In genomic region chr2:31238906-31239841, GRCh38 we compare ENCODE assay signal across 12 cellular contexts. TPM values are rescaled to one million over a fixed set of nuclear protein-coding genes. Genes with fewer than 3 reads are reported as not detected.
DNase-seq lines count a peak whose midpoint lies in the region; ATAC-seq and TF ChIP-seq lines count a peak whose summit lies in the region.
"Had no signal": no experiment of that assay in that cellular context is flagged by ENCODE, and none has a peak within 500 bp of the region (broad histone marks: within the 10 kb centered on the region; RNA-seq: fewer than 3 reads in every experiment).

No MANE protein-coding gene starts in this region.

- POLR2A ChIA-PET in CD4-positive, alpha-beta memory T cell (lab: Charles Lee; ENCODE audit: partially characterized antibody) = no interaction called here

- ATAC-seq in esophagus mucosa = peak; percentile 12
- peak; percentile 65 to 77 (median 68) for ATAC-seq in right lobe of liver
- no peak for ATAC-seq in stimulated activated effector memory CD8-positive, alpha-beta T cell treated with anti-CD3 and anti-CD28 coated beads, Interleukin-12 subunit alpha, Interleukin-12 subunit beta, amount 100 ng/mL, for 72 hours
- ATAC-seq in mucosa of descending colon = no peak
- ATAC-seq: activated CD8-positive, alpha-beta T cell treated with anti-CD3 and anti-CD28 coated beads for 36 hours; activated naive CD4-positive, alpha-beta T cell treated with anti-CD3 and anti-CD28 coated beads, Interleukin-2, amount 50 U/mL, for 72 hours had no signal

- no peaks in the 10 kb centered on the region for H3K27me3 Mint-ChIP-seq in IgD-negative memory B cell
- H3K27me3 Mint-ChIP-seq in CD4-positive, alpha-beta memory T cell = no peaks in the 10 kb centered on the region
- H3K27me3 Mint-ChIP-seq: activated CD8-positive, alpha-beta T cell treated with anti-CD3 and anti-CD28 coated beads for 36 hours had no signal

- peak overlapping the region in 1 of 3 donors; percentile 75 for H3K27ac ChIP-seq in right lobe of liver
- H3K27ac ChIP-seq in CD4-positive, alpha-beta memory T cell (ENCODE audit: low read depth, low read length) = no peak overlapping the region

- H3K4me3 ChIP-seq in right lobe of liver (no peak overlapping the region), mucosa of descending colon (no peak overlapping the region)
- H3K4me3 ChIP-seq in CD4-positive, alpha-beta memory T cell (ENCODE audit: low read length in 2 of 2) = no peak overlapping the region

- intact Hi-C loops in right lobe of liver (cut with DNase I) (no loop called here), mucosa of descending colon (cut with DNase I, micrococcal nuclease) (no loop called here)
- intact Hi-C loops in CD4-positive, alpha-beta memory T cell (cut with micrococcal nuclease) = no loop called here

- WGBS in right lobe of liver (ENCODE audit: insufficient coverage, low coverage, low lambda C conversion rate, missing lambda C conversion rate) = 31% methylated on average over 7 of the region's 21 CpGs

- peak overlapping the region in 3 of 4 donors; percentile 12 to 70 (median 50) for H3K4me3 Mint-ChIP-seq in IgD-negative memory B cell
- H3K4me3 Mint-ChIP-seq in stimulated activated effector memory CD8-positive, alpha-beta T cell treated with anti-CD3 and anti-CD28 coated beads, Interleukin-12 subunit alpha, Interleukin-12 subunit beta, amount 100 ng/mL, for 72 hours = no peak overlapping the region
- no peak overlapping the region for H3K4me3 Mint-ChIP-seq in CD4-positive, alpha-beta memory T cell
- H3K4me3 Mint-ChIP-seq: activated CD8-positive, alpha-beta T cell treated with anti-CD3 and anti-CD28 coated beads for 36 hours had no signal

- CTCF ChIA-PET in CD4-positive, alpha-beta memory T cell (lab: Charles Lee; ENCODE audit: partially characterized antibody) = no interaction called here

- H3K4me1 ChIP-seq in right lobe of liver (peaks cover 0 to 3% (median 0%) of the 10 kb centered on the region in 4 donors), mucosa of descending colon (ENCODE audit: low read depth) (peaks cover 2% of the 10 kb centered on the region)
- H3K4me1 ChIP-seq in CD4-positive, alpha-beta memory T cell (ENCODE audit: insufficient read depth, low read length) = peaks cover 14% of the 10 kb centered on the region

- no peaks in the 10 kb centered on the region for H3K27me3 ChIP-seq in right lobe of liver
- no peaks in the 10 kb centered on the region for H3K27me3 ChIP-seq in CD4-positive, alpha-beta memory T cell (ENCODE audit: insufficient read depth, low read length)

- H3K36me3 Mint-ChIP-seq in IgD-negative memory B cell = peaks cover 6% of the 10 kb centered on the region
- H3K36me3 Mint-ChIP-seq in stimulated activated effector memory CD8-positive, alpha-beta T cell treated with anti-CD3 and anti-CD28 coated beads, Interleukin-12 subunit alpha, Interleukin-12 subunit beta, amount 100 ng/mL, for 72 hours = no peaks in the 10 kb centered on the region
- peaks cover 0 to 3% of the 10 kb centered on the region in 2 donors for H3K36me3 Mint-ChIP-seq in CD4-positive, alpha-beta memory T cell
- H3K36me3 Mint-ChIP-seq: activated naive CD4-positive, alpha-beta T cell treated with anti-CD3 and anti-CD28 coated beads, Interleukin-2, amount 50 U/mL, for 72 hours had no signal

- no peak for TF ChIP-seq CTCF in right lobe of liver (IDR thresholded peaks at IDR 0.05)
- TF ChIP-seq CTCF in mucosa of descending colon (IDR thresholded peaks at IDR 0.05) = no peak

- peaks cover 48 to 54% (median 50%) of the 10 kb centered on the region in 3 donors for H3K4me1 Mint-ChIP-seq in IgD-negative memory B cell
- H3K4me1 Mint-ChIP-seq in stimulated activated effector memory CD8-positive, alpha-beta T cell treated with anti-CD3 and anti-CD28 coated beads, Interleukin-12 subunit alpha, Interleukin-12 subunit beta, amount 100 ng/mL, for 72 hours = peaks cover 11% of the 10 kb centered on the region
- H3K4me1 Mint-ChIP-seq in CD4-positive, alpha-beta memory T cell = peaks cover 9 to 24% (median 18%) of the 10 kb centered on the region in 4 donors

- H3K9me3 ChIP-seq in right lobe of liver = no peaks in the 10 kb centered on the region
- no peaks in the 10 kb centered on the region for H3K9me3 ChIP-seq in CD4-positive, alpha-beta memory T cell (ENCODE audit: control insufficient read depth in 1 of 2, low read length in 2 of 2)
- no peaks in the 10 kb centered on the region for H3K9me3 ChIP-seq in mucosa of descending colon

- peak overlapping the region in 2 of 3 donors; percentile 39 to 81 for H3K27ac Mint-ChIP-seq in IgD-negative memory B cell
- H3K27ac Mint-ChIP-seq in stimulated activated effector memory CD8-positive, alpha-beta T cell treated with anti-CD3 and anti-CD28 coated beads, Interleukin-12 subunit alpha, Interleukin-12 subunit beta, amount 100 ng/mL, for 72 hours = peak overlapping the region; percentile 34
- no peak overlapping the region for H3K27ac Mint-ChIP-seq in CD4-positive, alpha-beta memory T cell
- H3K27ac Mint-ChIP-seq: activated CD8-positive, alpha-beta T cell treated with anti-CD3 and anti-CD28 coated beads for 36 hours had no signal

- no peaks in the 10 kb centered on the region for H3K36me3 ChIP-seq in right lobe of liver
- H3K36me3 ChIP-seq in CD4-positive, alpha-beta memory T cell (ENCODE audit: insufficient read depth, low read length) = no peaks in the 10 kb centered on the region
- no peaks in the 10 kb centered on the region for H3K36me3 ChIP-seq in mucosa of descending colon (ENCODE audit: low read depth)

- DNase-seq in right lobe of liver (peak in 2 of 3 donors; percentile 26 to 54), mucosa of descending colon (no peak), NCI-H510A (lab: John Stamatoyannopoulos, UW) (no peak), NCI-H1436 treated with DMSO at 0.1 percent for 48 hours (lab: John Stamatoyannopoulos, UW) (no peak)
- no peak for DNase-seq in stimulated activated effector memory CD8-positive, alpha-beta T cell treated with anti-CD3 and anti-CD28 coated beads, Interleukin-12 subunit alpha, Interleukin-12 subunit beta, amount 100 ng/mL, for 72 hours (ENCODE audit: low spot score in 2 of 2)
- DNase-seq in CD4-positive, alpha-beta memory T cell = no peak
- DNase-seq: activated CD8-positive, alpha-beta T cell treated with anti-CD3 and anti-CD28 coated beads for 36 hours; AML-193; Kasumi-1 had no signal

- H3K9me3 Mint-ChIP-seq in IgD-negative memory B cell = no peaks in the 10 kb centered on the region
- no peaks in the 10 kb centered on the region for H3K9me3 Mint-ChIP-seq in stimulated activated effector memory CD8-positive, alpha-beta T cell treated with anti-CD3 and anti-CD28 coated beads, Interleukin-12 subunit alpha, Interleukin-12 subunit beta, amount 100 ng/mL, for 72 hours
- no peaks in the 10 kb centered on the region for H3K9me3 Mint-ChIP-seq in CD4-positive, alpha-beta memory T cell
- H3K9me3 Mint-ChIP-seq: activated CD8-positive, alpha-beta T cell treated with anti-CD3 and anti-CD28 coated beads for 36 hours; activated naive CD4-positive, alpha-beta T cell treated with anti-CD3 and anti-CD28 coated beads, Interleukin-2, amount 50 U/mL, for 72 hours had no signal

- no peak for TF ChIP-seq POLR2A in right lobe of liver (IDR thresholded peaks at IDR 0.05)

RNA-seq across cellular contexts. Expression of gene EHD3, which starts 5.2 kb away (rescaled TPM):
- polyA plus RNA-seq in IgD-negative memory B cell = 31.8 TPM
- 43.4 TPM for total RNA-seq in esophagus mucosa
- total RNA-seq in right lobe of liver = 10 to 100 TPM in 1 of 6 experiments, 1 to 10 TPM in 5; 4.0 to 10.6 (median 7.6) TPM
- 1 to 10 TPM; 4.0 to 4.4 TPM for total RNA-seq in CD4-positive, alpha-beta memory T cell
- polyA plus RNA-seq in CD4-positive, alpha-beta memory T cell = 1 to 10 TPM; 2.3 to 4.3 TPM
- total RNA-seq in mucosa of descending colon = 1 to 10 TPM in 2 of 3 donors, under 1 TPM in 1; 0.87 to 4.4 (median 1.9) TPM

RNA-seq across cellular contexts. Expression of gene CAPN14, which starts 21.9 kb away (rescaled TPM):
- 2.9 TPM for polyA plus RNA-seq in IgD-negative memory B cell
- total RNA-seq in esophagus mucosa (191 TPM), right lobe of liver (under 1 TPM in 1 of 6 experiments, not detected in 5; 0.12 TPM), mucosa of descending colon (under 1 TPM in 2 of 3 donors, not detected in 1; 0.09 to 0.14 TPM)
- under 1 TPM; 0.53 to 0.61 TPM for total RNA-seq in CD4-positive, alpha-beta memory T cell
- polyA plus RNA-seq in CD4-positive, alpha-beta memory T cell = under 1 TPM; 0.16 to 0.36 TPM

Comparison
In these comparisons a context has a peak if more than half of its experiments do, and no peak if none do; other contexts are left out.
1. H3K27ac Mint-ChIP-seq: peak in IgD-negative memory B cell (2 of 3) and stimulated activated effector memory CD8-positive, alpha-beta T cell treated with anti-CD3 and anti-CD28 coated beads, Interleukin-12 subunit alpha, Interleukin-12 subunit beta, amount 100 ng/mL, for 72 hours (single experiment); none in CD4-positive, alpha-beta memory T cell (0 of 7).
2. H3K4me3 Mint-ChIP-seq: peak in IgD-negative memory B cell (3 of 4); none in stimulated activated effector memory CD8-positive, alpha-beta T cell treated with anti-CD3 and anti-CD28 coated beads, Interleukin-12 subunit alpha, Interleukin-12 subunit beta, amount 100 ng/mL, for 72 hours (single experiment) and CD4-positive, alpha-beta memory T cell (0 of 8).
3. ATAC-seq: peak in esophagus mucosa (single experiment) and right lobe of liver (4 of 4); none in stimulated activated effector memory CD8-positive, alpha-beta T cell treated with anti-CD3 and anti-CD28 coated beads, Interleukin-12 subunit alpha, Interleukin-12 subunit beta, amount 100 ng/mL, for 72 hours (single experiment) and mucosa of descending colon (single experiment).
4. DNase-seq: peak in right lobe of liver (2 of 3); none in stimulated activated effector memory CD8-positive, alpha-beta T cell treated with anti-CD3 and anti-CD28 coated beads, Interleukin-12 subunit alpha, Interleukin-12 subunit beta, amount 100 ng/mL, for 72 hours (0 of 2), CD4-positive, alpha-beta memory T cell (0 of 5), mucosa of descending colon (0 of 3), NCI-H510A (single experiment) and NCI-H1436 treated with DMSO at 0.1 percent for 48 hours (single experiment).
5. RNA of gene CAPN14, which starts 21.9 kb away (total RNA-seq): 191 TPM in esophagus mucosa (single experiment); 0.53 to 0.61 TPM in CD4-positive, alpha-beta memory T cell, 0.09 to 0.14 TPM in mucosa of descending colon and 0.12 TPM in right lobe of liver; every median in the first group is over 100 times any median in the second.